In the genomic region with DNA sequence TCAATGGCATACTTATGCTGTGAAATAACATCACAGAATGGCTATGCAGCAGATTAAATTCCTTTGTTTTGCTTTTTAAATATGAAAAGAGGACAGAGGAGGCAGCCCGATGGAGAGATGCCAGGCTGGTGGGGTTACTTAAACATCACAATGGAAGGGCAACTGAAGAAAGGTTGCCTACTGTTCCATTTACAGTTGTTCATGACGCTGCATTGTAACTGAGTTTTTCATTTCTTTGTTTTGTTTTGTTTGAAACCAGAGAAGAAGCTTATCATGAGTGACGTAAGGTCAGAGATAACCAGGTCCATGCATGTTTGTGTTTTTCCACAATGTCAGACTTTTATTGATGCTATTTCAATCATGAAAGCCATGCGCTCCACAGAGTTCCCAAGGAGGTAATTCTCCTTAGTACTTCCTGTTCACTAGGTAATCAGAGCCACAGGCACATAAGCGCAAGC, we compare ENCODE assay signal across 13 cellular contexts.
A peak's percentile ranks its signal among the peaks of the same experiment; 100 is the strongest.
DNase-seq lines count a peak whose midpoint lies in the region; ATAC-seq, FAIRE-seq and TF ChIP-seq lines count a peak whose summit lies in the region.
"Had no signal": no experiment of that assay in that cellular context is flagged by ENCODE, and none has a peak within 500 bp of the region (broad histone marks: within the 10 kb centered on the region; RNA-seq: fewer than 3 reads in every experiment).

No MANE protein-coding gene starts in this region.

- no peaks in the 10 kb centered on the region for H3K27me3 Mint-ChIP-seq in astrocyte (ENCODE audit: low read depth, unreplicated experiment)

- ATAC-seq in GM18519 (IDR thresholded peaks at IDR 0.05; ENCODE audit: low FRiP score, unreplicated experiment) = no peak
- ATAC-seq: PC-3 had no signal

- no peak overlapping the region for H3K9ac ChIP-seq in HUES48 (ENCODE audit: low read depth, low read length)
- no peak overlapping the region for H3K9ac ChIP-seq in astrocyte (ENCODE audit: low read length)
- H3K9ac ChIP-seq: BLaER1 had no signal

- TF ChIP-seq CTCF in astrocyte (IDR thresholded peaks at IDR 0.05; ENCODE audit: insufficient read depth, low read depth, low read length) = no peak

- H3K27ac Mint-ChIP-seq in astrocyte (ENCODE audit: unreplicated experiment) = no peak overlapping the region
- H3K27ac Mint-ChIP-seq: CD8-positive, alpha-beta memory T cell had no signal

- no peaks in the 10 kb centered on the region for H4K20me1 ChIP-seq in astrocyte (ENCODE audit: insufficient read depth, low read length)
- H4K20me1 ChIP-seq: BLaER1 had no signal

- H3K27ac ChIP-seq in HUES48 (ENCODE audit: low read depth, low read length) = peak overlapping the region; percentile 87
- no peak overlapping the region for H3K27ac ChIP-seq in astrocyte (ENCODE audit: low read depth, low read length)
- H3K27ac ChIP-seq in small intestine (ENCODE audit: low read depth in 1 of 2, low read length in 1 of 2) = no peak overlapping the region
- H3K27ac ChIP-seq: BLaER1 had no signal

- WGBS in small intestine, 3 donors = 17 to 54% (median 41%) methylated on average over 5 of the region's 5 CpGs

- no peaks in the 10 kb centered on the region for H3K79me2 ChIP-seq in astrocyte (ENCODE audit: insufficient read depth, low read length)

- no peaks in the 10 kb centered on the region for H3K36me3 ChIP-seq in HUES48 (ENCODE audit: control insufficient read depth, insufficient read depth, low read length)
- H3K36me3 ChIP-seq in astrocyte (ENCODE audit: insufficient read depth, low read length) = no peaks in the 10 kb centered on the region
- H3K36me3 ChIP-seq in small intestine (ENCODE audit: control insufficient read depth in 2 of 2, insufficient read depth in 2 of 2, low read length in 2 of 2) = no peaks in the 10 kb centered on the region
- H3K36me3 ChIP-seq: BLaER1 had no signal

- no peak overlapping the region for H2AFZ ChIP-seq in astrocyte (ENCODE audit: low read depth, low read length)

- FAIRE-seq in astrocyte (lab: Jason Lieb, UNC) = no peak
- FAIRE-seq in small intestine (lab: Jason Lieb, UNC) = no peak

- DNase-seq in astrocyte (ENCODE audit: low read depth) = peak; percentile 8
- peak; percentile 62 for DNase-seq in iPS DF 4.7 (ENCODE audit: extremely low read depth, low spot score)
- peak; percentile 24 for DNase-seq in small intestine
- DNase-seq in NCI-H1694 treated with DMSO at 0.1 percent for 48 hours (lab: John Stamatoyannopoulos, UW) = no peak
- no peak for DNase-seq in DMS153 (lab: John Stamatoyannopoulos, UW)
- DNase-seq: CD8-positive, alpha-beta memory T cell; GOT3; NCI-H1436; NCI-H2107; PC-3 had no signal

- no peaks in the 10 kb centered on the region for H3K27me3 ChIP-seq in HUES48 (ENCODE audit: control insufficient read depth, insufficient read depth, low read length)
- H3K27me3 ChIP-seq in astrocyte (ENCODE audit: insufficient read depth, low read length) = no peaks in the 10 kb centered on the region
- H3K27me3 ChIP-seq in small intestine (ENCODE audit: control insufficient read depth in 2 of 2, insufficient read depth in 2 of 2, low read length in 2 of 2) = no peaks in the 10 kb centered on the region
- H3K27me3 ChIP-seq: BLaER1 had no signal

- H3K9me3 ChIP-seq in HUES48 (ENCODE audit: control insufficient read depth, insufficient read depth, low read length) (no peaks in the 10 kb centered on the region), astrocyte (ENCODE audit: insufficient read depth, low read depth, low read length) (no peaks in the 10 kb centered on the region), small intestine (ENCODE audit: control insufficient read depth, low read depth) (no peaks in the 10 kb centered on the region)

- H3K4me1 Mint-ChIP-seq in astrocyte (ENCODE audit: low read depth, unreplicated experiment) = peaks cover 2% of the 10 kb centered on the region
- H3K4me1 Mint-ChIP-seq: CD8-positive, alpha-beta memory T cell had no signal

- H3K4me1 ChIP-seq in HUES48 (ENCODE audit: control insufficient read depth, insufficient read depth, low read length) = peaks cover 27% of the 10 kb centered on the region
- no peaks in the 10 kb centered on the region for H3K4me1 ChIP-seq in astrocyte (ENCODE audit: insufficient read depth, low read length)
- H3K4me1 ChIP-seq in small intestine (ENCODE audit: control insufficient read depth in 2 of 2, insufficient read depth in 1 of 2, low read depth in 1 of 2, low read length in 1 of 2) = no peaks in the 10 kb centered on the region
- H3K4me1 ChIP-seq: BLaER1 had no signal

- H3K36me3 Mint-ChIP-seq in astrocyte (ENCODE audit: low read depth, unreplicated experiment) = no peaks in the 10 kb centered on the region
- H3K36me3 Mint-ChIP-seq: CD8-positive, alpha-beta memory T cell had no signal

- peaks cover 2% of the 10 kb centered on the region for H3K9me3 Mint-ChIP-seq in astrocyte (ENCODE audit: unreplicated experiment)

- no peak overlapping the region for H3K4me2 ChIP-seq in astrocyte (ENCODE audit: low read length)
- H3K4me2 ChIP-seq: BLaER1 had no signal

- H3K4me3 ChIP-seq in HUES48 (ENCODE audit: low read depth, low read length) = peak overlapping the region; percentile 32; the same call in 1 of the 2 replicates
- no peak overlapping the region for H3K4me3 ChIP-seq in astrocyte (ENCODE audit: insufficient read depth, low read depth, low read length)
- H3K4me3 ChIP-seq in small intestine (ENCODE audit: low read depth in 1 of 2, low read length in 2 of 2) = no peak overlapping the region
- H3K4me3 ChIP-seq: BLaER1 had no signal

- no peak overlapping the region for H3K4me3 Mint-ChIP-seq in astrocyte (ENCODE audit: unreplicated experiment)
- H3K4me3 Mint-ChIP-seq: CD8-positive, alpha-beta memory T cell had no signal

Comparison
In these comparisons a context has a peak if more than half of its experiments do, and no peak if none do; other contexts are left out.
1. DNase-seq: peak in astrocyte (single experiment), iPS DF 4.7 (single experiment) and small intestine (single experiment); none in NCI-H1694 treated with DMSO at 0.1 percent for 48 hours (single experiment) and DMS153 (single experiment).